In genomic region chr6:39239527-39240154, GRCh38 we compare ENCODE assay signal across 22 cellular contexts. TPM values are rescaled to one million over a fixed set of nuclear protein-coding genes. Genes with fewer than 3 reads are reported as not detected.
DNase-seq lines count a peak whose midpoint lies in the region; TF ChIP-seq lines count a peak whose summit lies in the region.
"Had no signal": no experiment of that assay in that cellular context is flagged by ENCODE, and none has a peak within 500 bp of the region (broad histone marks: within the 10 kb centered on the region; RNA-seq: fewer than 3 reads in every experiment).

No MANE protein-coding gene starts in this region.

- H3K4me2 ChIP-seq in Karpas-422 (ENCODE audit: low read depth, low read length, poor library complexity, severe bottlenecking) (no peak overlapping the region), trophoblast cell (ENCODE audit: low read length) (no peak overlapping the region)
- H3K4me2 ChIP-seq: BLaER1 treated with 17β-estradiol and CSF1 and Interleukin-3, amounts not matched to agents 10 nM and 100 nM had no signal

- no peaks in the 10 kb centered on the region for H3K79me1 ChIP-seq in trophoblast cell (ENCODE audit: low read length)

- no peak overlapping the region for H3K18ac ChIP-seq in trophoblast cell (ENCODE audit: low read length)

- H3K27me3 ChIP-seq in WERI-Rb-1 (ENCODE audit: insufficient read depth, low read depth, severe bottlenecking) (no peaks in the 10 kb centered on the region), Karpas-422 (ENCODE audit: low read length) (no peaks in the 10 kb centered on the region), trophoblast cell (ENCODE audit: insufficient read depth, low read length) (no peaks in the 10 kb centered on the region), MG63 (no peaks in the 10 kb centered on the region)
- H3K27me3 ChIP-seq: BLaER1 treated with 17β-estradiol and CSF1 and Interleukin-3, amounts not matched to agents 10 nM and 100 nM; body of pancreas; neutrophil; uterus had no signal

- TF ChIP-seq CTCF in WERI-Rb-1 (IDR thresholded peaks at IDR 0.05; ENCODE audit: low read depth, low read length) = no peak

- H3K9ac ChIP-seq in Karpas-422 (ENCODE audit: low read length) = no peak overlapping the region
- H3K9ac ChIP-seq in trophoblast cell (ENCODE audit: low read length) = no peak overlapping the region
- H3K9ac ChIP-seq: BLaER1 treated with 17β-estradiol and CSF1 and Interleukin-3, amounts not matched to agents 10 nM and 100 nM had no signal

- no peak overlapping the region for H3K4ac ChIP-seq in trophoblast cell (ENCODE audit: low read depth, low read length)

- H3K4me3 ChIP-seq in WERI-Rb-1 (ENCODE audit: low read depth, low read length) (no peak overlapping the region), Karpas-422 (ENCODE audit: low read length) (no peak overlapping the region), trophoblast cell (ENCODE audit: low read depth, low read length) (no peak overlapping the region), MG63 (no peak overlapping the region)
- H3K4me3 ChIP-seq: BLaER1 treated with 17β-estradiol and CSF1 and Interleukin-3, amounts not matched to agents 10 nM and 100 nM; body of pancreas; uterus had no signal

- 0 out of 2 replicates have a peak overlapping the region, but pooled peaks have one; percentile 13 for H3K27ac ChIP-seq in WERI-Rb-1
- no peak overlapping the region for H3K27ac ChIP-seq in Karpas-422 (ENCODE audit: low read length)
- no peak overlapping the region for H3K27ac ChIP-seq in trophoblast cell (ENCODE audit: low read depth, low read length)
- H3K27ac ChIP-seq: BLaER1 treated with 17β-estradiol and CSF1 and Interleukin-3, amounts not matched to agents 10 nM and 100 nM; body of pancreas; neutrophil; uterus had no signal

- no peaks in the 10 kb centered on the region for H3K9me2 ChIP-seq in Karpas-422 (replicated peaks; ENCODE audit: insufficient read depth, low read length)

- H4K12ac ChIP-seq in trophoblast cell (ENCODE audit: low read depth, low read length) = no peak overlapping the region

- DNase-seq in ELF-1 (ENCODE audit: low read depth, low spot score) (peak; percentile 32), WERI-Rb-1 (peak; percentile 90), islet precursor cell (peak; percentile 82), pons (ENCODE audit: low spot score) (peak; percentile 17), Karpas-422 (no peak), trophoblast cell (no peak), MG63 (no peak), NCI-H226 (no peak)
- DNase-seq: activated CD4-positive, alpha-beta memory T cell treated with anti-CD3 and anti-CD28 coated beads for 36 hours; activated gamma-delta T cell; activated naive CD8-positive, alpha-beta T cell treated with anti-CD3 and anti-CD28 coated beads, Interleukin-2, amount 50 U/mL, for 24 hours; body of pancreas; Calu3; effector memory CD4-positive, alpha-beta T cell; NCI-H1105; NCI-H2029; NCI-H446; NK-92 treated with Interleukin-12 subunit alpha and Interleukin-12 subunit beta, amount 100 ng/mL, for 24 hours; uterus had no signal

- H3K9me3 ChIP-seq in WERI-Rb-1 (ENCODE audit: severe bottlenecking) (no peaks in the 10 kb centered on the region), Karpas-422 (ENCODE audit: low read length) (no peaks in the 10 kb centered on the region), trophoblast cell (ENCODE audit: insufficient read depth, low read depth, low read length) (no peaks in the 10 kb centered on the region), MG63 (no peaks in the 10 kb centered on the region)
- H3K9me3 ChIP-seq: BLaER1 treated with 17β-estradiol and CSF1 and Interleukin-3, amounts not matched to agents 10 nM and 100 nM; body of pancreas; neutrophil; uterus had no signal

- H4K20me1 ChIP-seq in Karpas-422 (ENCODE audit: insufficient read depth, low read depth, low read length) = no peaks in the 10 kb centered on the region
- H4K20me1 ChIP-seq: BLaER1 treated with 17β-estradiol and CSF1 and Interleukin-3, amounts not matched to agents 10 nM and 100 nM had no signal

- H2AFZ ChIP-seq in Karpas-422 (ENCODE audit: low read length) (no peak overlapping the region), trophoblast cell (ENCODE audit: insufficient read depth, low read length, poor library complexity) (no peak overlapping the region)

- no CpG with 5 or more reads among the region's 7 CpGs for WGBS in trophoblast cell (ENCODE audit: extremely low coverage, insufficient coverage, insufficient read length)

- no peak overlapping the region for H4K91ac ChIP-seq in trophoblast cell (ENCODE audit: low read depth, low read length)

- H3K23ac ChIP-seq in trophoblast cell (ENCODE audit: low read length) = no peak overlapping the region

- no peaks in the 10 kb centered on the region for H3K36me3 ChIP-seq in WERI-Rb-1
- H3K36me3 ChIP-seq in Karpas-422 (ENCODE audit: insufficient read depth, low read length) = no peaks in the 10 kb centered on the region
- no peaks in the 10 kb centered on the region for H3K36me3 ChIP-seq in trophoblast cell (ENCODE audit: control insufficient read depth in 1 of 2, insufficient read depth in 2 of 2, low read length in 2 of 2)
- H3K36me3 ChIP-seq in MG63 = no peaks in the 10 kb centered on the region
- H3K36me3 ChIP-seq: BLaER1 treated with 17β-estradiol and CSF1 and Interleukin-3, amounts not matched to agents 10 nM and 100 nM; neutrophil; uterus had no signal

- no peak overlapping the region for H2AK5ac ChIP-seq in trophoblast cell (ENCODE audit: low read length)

- no peak overlapping the region for H2BK5ac ChIP-seq in trophoblast cell (ENCODE audit: low read depth, low read length, poor library complexity)

- no peak overlapping the region for H2BK12ac ChIP-seq in trophoblast cell (ENCODE audit: low read length)

- H3K79me2 ChIP-seq in Karpas-422 (ENCODE audit: low read length) = no peaks in the 10 kb centered on the region
- no peaks in the 10 kb centered on the region for H3K79me2 ChIP-seq in trophoblast cell (ENCODE audit: control insufficient read depth, insufficient read depth, low read length, poor library complexity)

- H3K14ac ChIP-seq in trophoblast cell (ENCODE audit: low read length) = no peak overlapping the region

- no peak overlapping the region for H2BK120ac ChIP-seq in trophoblast cell (ENCODE audit: insufficient read depth, low read length, poor library complexity)

- no peak overlapping the region for H4K8ac ChIP-seq in trophoblast cell (ENCODE audit: low read depth, low read length)

- H3K4me1 ChIP-seq in Karpas-422 (ENCODE audit: low read length) (no peaks in the 10 kb centered on the region), trophoblast cell (ENCODE audit: control insufficient read depth in 1 of 2, insufficient read depth in 2 of 2, low read length in 2 of 2) (peaks cover 0 to 2% of the 10 kb centered on the region in 2 experiments)
- H3K4me1 ChIP-seq: BLaER1 treated with 17β-estradiol and CSF1 and Interleukin-3, amounts not matched to agents 10 nM and 100 nM; body of pancreas; uterus had no signal

RNA-seq across cellular contexts. Expression of gene KCNK5, which starts 10.4 kb away (rescaled TPM):
- not detected in 2 replicates for total RNA-seq in Karpas-422 (2014; rRNA removed; shearing (Covaris generic); ENCODE audit: low replicate concordance)
- 0.89 and 1.0 TPM in 2 replicates for polyA plus RNA-seq in trophoblast cell (2013)
- total RNA-seq in MG63 (2014; rRNA removed; shearing (Covaris generic); ENCODE audit: low replicate concordance) = 2.4 and 2.8 TPM in 2 replicates
- total RNA-seq: glomerular endothelial cell had no signal

Comparison
In these comparisons a context has a peak if more than half of its experiments do, and no peak if none do; other contexts are left out.
1. DNase-seq: peak in ELF-1 (single experiment), WERI-Rb-1 (single experiment), islet precursor cell (single experiment) and pons (single experiment); none in Karpas-422 (single experiment), trophoblast cell (0 of 2), MG63 (single experiment) and NCI-H226 (single experiment).